ENCODE assay signal across 16 cellular contexts in genomic region chr2:128413718-128414341, GRCh38.
DNase-seq lines count a peak whose midpoint lies in the region; FAIRE-seq and TF ChIP-seq lines count a peak whose summit lies in the region.
"Had no signal": no experiment of that assay in that cellular context is flagged by ENCODE, and none has a peak within 500 bp of the region (broad histone marks: within the 10 kb centered on the region; RNA-seq: fewer than 3 reads in every experiment).

No MANE protein-coding gene starts in this region.

- peaks cover 6% of the 10 kb centered on the region for H3K9me3 Mint-ChIP-seq in osteocyte (ENCODE audit: unreplicated experiment)

- DNase-seq in DMS 273 (lab: John Stamatoyannopoulos, UW; ENCODE audit: unreplicated experiment) (peak; percentile 83), WERI-Rb-1 (peak; percentile 90), osteocyte (ENCODE audit: extremely low spot score, unreplicated experiment) (peak; percentile 62), NCI-H748 (lab: John Stamatoyannopoulos, UW; ENCODE audit: unreplicated experiment) (no peak), kidney tubule cell (ENCODE audit: low spot score) (no peak), H54 (ENCODE audit: insufficient read length, low spot score) (no peak), T-helper 1 cell (no peak)
- DNase-seq: activated CD4-positive, alpha-beta T cell treated with anti-CD3 and anti-CD28 coated beads for 36 hours; activated T-cell treated with anti-CD3 and anti-CD28 coated beads, Interleukin-2, amount 50 U/mL, for 1 hour; left cardiac atrium; NCI-H446 treated with DMSO at 0.1 percent for 48 hours; stimulated activated CD4-positive, alpha-beta T cell treated with anti-CD3 and anti-CD28 coated beads, Interleukin-15, amount 100 ng/mL, for 24 hours had no signal

- H3K36me3 ChIP-seq in Loucy (ENCODE audit: insufficient read depth, low read length) (no peaks in the 10 kb centered on the region), WERI-Rb-1 (no peaks in the 10 kb centered on the region)
- H3K36me3 ChIP-seq: heart left ventricle, ovary had no signal

- peak overlapping the region; percentile 68 for H3K4me2 ChIP-seq in Loucy (ENCODE audit: low read depth, low read length, poor library complexity, severe bottlenecking)

- peak overlapping the region; percentile 68 for H3K9ac ChIP-seq in Loucy (ENCODE audit: low read depth, low read length, poor library complexity, severe bottlenecking)

- H3K27me3 ChIP-seq in Loucy (ENCODE audit: insufficient read depth, low read length, poor library complexity, severe bottlenecking): no peaks in the 10 kb centered on the region
- no peaks in the 10 kb centered on the region for H3K27me3 ChIP-seq in WERI-Rb-1 (ENCODE audit: insufficient read depth, low read depth, severe bottlenecking)
- H3K27me3 ChIP-seq: heart left ventricle, ovary had no signal

- no peaks in the 10 kb centered on the region for H4K20me1 ChIP-seq in Loucy (ENCODE audit: insufficient read depth, low read length, poor library complexity, severe bottlenecking)

- no peaks in the 10 kb centered on the region for H3K9me2 ChIP-seq in Loucy (replicated peaks; ENCODE audit: low read depth, low read length)

- no peak overlapping the region for H3K4me3 Mint-ChIP-seq in osteocyte (ENCODE audit: unreplicated experiment)
- H3K4me3 Mint-ChIP-seq: activated CD4-positive, alpha-beta T cell treated with anti-CD3 and anti-CD28 coated beads for 36 hours; B cell had no signal

- no peaks in the 10 kb centered on the region for H3K79me2 ChIP-seq in Loucy (ENCODE audit: insufficient read depth, low read length)

- no peak for TF ChIP-seq POLR2A in H54 (IDR thresholded peaks at IDR 0.05; ENCODE audit: low read depth, low read length)

- no peaks in the 10 kb centered on the region for H3K9me3 ChIP-seq in Loucy (ENCODE audit: insufficient read depth, low read depth, low read length)
- H3K9me3 ChIP-seq in WERI-Rb-1 (ENCODE audit: severe bottlenecking): no peaks in the 10 kb centered on the region

- H3K4me3 ChIP-seq in Loucy (ENCODE audit: low read length, poor library complexity, severe bottlenecking) (peak overlapping the region; percentile 42), WERI-Rb-1 (ENCODE audit: low read depth, low read length) (no peak overlapping the region)
- H3K4me3 ChIP-seq: heart left ventricle, ovary had no signal

- no peak overlapping the region for H3K27ac Mint-ChIP-seq in osteocyte (ENCODE audit: unreplicated experiment)
- H3K27ac Mint-ChIP-seq: activated CD4-positive, alpha-beta T cell treated with anti-CD3 and anti-CD28 coated beads for 36 hours; B cell had no signal

- H3K27me3 Mint-ChIP-seq in osteocyte (ENCODE audit: unreplicated experiment): no peaks in the 10 kb centered on the region
- H3K27me3 Mint-ChIP-seq: activated CD4-positive, alpha-beta T cell treated with anti-CD3 and anti-CD28 coated beads for 36 hours; B cell had no signal

- H2AFZ ChIP-seq in Loucy (ENCODE audit: low read length): no peak overlapping the region

- FAIRE-seq in H54 (lab: Jason Lieb, UNC): no peak

- TF ChIP-seq CTCF in Loucy (conservative IDR thresholded peaks at IDR 0.05; ENCODE audit: low read length) (no peak), WERI-Rb-1 (IDR thresholded peaks at IDR 0.05; ENCODE audit: low read depth, low read length) (no peak), osteocyte (IDR thresholded peaks at IDR 0.05) (no peak)

- H3K4me1 Mint-ChIP-seq in osteocyte (ENCODE audit: unreplicated experiment): peaks cover 5% of the 10 kb centered on the region
- H3K4me1 Mint-ChIP-seq: activated CD4-positive, alpha-beta T cell treated with anti-CD3 and anti-CD28 coated beads for 36 hours; B cell had no signal

- H3K36me3 Mint-ChIP-seq in osteocyte (ENCODE audit: unreplicated experiment): no peaks in the 10 kb centered on the region

- peak overlapping the region; percentile 85 for H3K27ac ChIP-seq in WERI-Rb-1
- H3K27ac ChIP-seq: heart left ventricle, ovary had no signal

- H3F3A ChIP-seq in Loucy (ENCODE audit: low read depth): 0 out of 2 replicates have a peak, but pooled peaks cover 4% of the 10 kb centered on the region

- H3K4me1 ChIP-seq in Loucy (ENCODE audit: insufficient read depth, low read length, poor library complexity, severe bottlenecking): peaks cover 66% of the 10 kb centered on the region
- H3K4me1 ChIP-seq: heart left ventricle had no signal

Comparison
In these comparisons a context has a peak if more than half of its experiments do, and no peak if none do; other contexts are left out.
1. DNase-seq: peak in DMS 273 (single experiment), WERI-Rb-1 (single experiment) and osteocyte (single experiment); none in NCI-H748 (single experiment), kidney tubule cell (single experiment), H54 (single experiment) and T-helper 1 cell (0 of 5).